13 cellular contexts compared by ENCODE assay signal in genomic region chr10:12699756-12700556, GRCh38.
DNase-seq lines count a peak whose midpoint lies in the region; ATAC-seq and TF ChIP-seq lines count a peak whose summit lies in the region.
"Had no signal": no experiment of that assay in that cellular context is flagged by ENCODE, and none has a peak within 500 bp of the region (broad histone marks: within the 10 kb centered on the region; RNA-seq: fewer than 3 reads in every experiment).

No MANE protein-coding gene starts in this region.

- H3K9me3 ChIP-seq in left ventricle myocardium inferior (replicated peaks): no peaks in the 10 kb centered on the region
- H3K9me3 ChIP-seq in muscle layer of duodenum (ENCODE audit: control insufficient read depth in 1 of 2, low read length in 2 of 2): no peaks in the 10 kb centered on the region
- no peaks in the 10 kb centered on the region for H3K9me3 ChIP-seq in tibial nerve

- H3K36me3 ChIP-seq in left ventricle myocardium inferior: no peaks in the 10 kb centered on the region
- no peaks in the 10 kb centered on the region for H3K36me3 ChIP-seq in muscle layer of duodenum (ENCODE audit: control insufficient read depth in 1 of 2, insufficient read depth in 2 of 2, low read length in 2 of 2)
- no peaks in the 10 kb centered on the region for H3K36me3 ChIP-seq in tibial nerve
- H3K36me3 ChIP-seq: neural progenitor cell had no signal

- H3K4me1 ChIP-seq in left ventricle myocardium inferior: peaks cover 13% of the 10 kb centered on the region
- H3K4me1 ChIP-seq in muscle layer of duodenum (ENCODE audit: control insufficient read depth in 1 of 2, insufficient read depth in 2 of 2, low read length in 2 of 2): no peaks in the 10 kb centered on the region
- H3K4me1 ChIP-seq in tibial nerve: peaks cover 0 to 17% (median 2%) of the 10 kb centered on the region in 4 donors
- H3K4me1 ChIP-seq: neural progenitor cell had no signal

- H3K4me3 ChIP-seq in left ventricle myocardium inferior (no peak overlapping the region), muscle layer of duodenum (ENCODE audit: low read depth in 1 of 2, low read length in 2 of 2) (no peak overlapping the region), tibial nerve (no peak overlapping the region)
- H3K4me3 ChIP-seq: neural progenitor cell had no signal

- H3K36me3 Mint-ChIP-seq in chondrocyte (ENCODE audit: low read depth): no peaks in the 10 kb centered on the region
- H3K36me3 Mint-ChIP-seq in CD14-positive monocyte: peaks cover 3% of the 10 kb centered on the region in 2 donors

- TF ChIP-seq CTCF in left ventricle myocardium inferior (IDR thresholded peaks at IDR 0.05; ENCODE audit: borderline replicate concordance) (no peak), chondrocyte (IDR thresholded peaks at IDR 0.05) (no peak), tibial nerve (IDR thresholded peaks at IDR 0.05) (no peak), CD14-positive monocyte (IDR thresholded peaks at IDR 0.05) (no peak)

- H3K27me3 ChIP-seq in left ventricle myocardium inferior (ENCODE audit: low read depth) (no peaks in the 10 kb centered on the region), muscle layer of duodenum (ENCODE audit: low read depth, low read length) (no peaks in the 10 kb centered on the region), tibial nerve (no peaks in the 10 kb centered on the region)
- H3K27me3 ChIP-seq: neural progenitor cell had no signal

- H3K4me1 Mint-ChIP-seq in chondrocyte (ENCODE audit: low read depth) (peaks cover 73% of the 10 kb centered on the region), CD14-positive monocyte (peaks cover 4% of the 10 kb centered on the region)
- H3K4me1 Mint-ChIP-seq: endodermal cell, neural progenitor cell had no signal

- ATAC-seq in left ventricle myocardium superior (no peak), GM21526 (IDR thresholded peaks at IDR 0.05; ENCODE audit: low FRiP score, unreplicated experiment) (no peak)

- no peak for DNase-seq in left ventricle myocardium inferior
- no peak for DNase-seq in left ventricle myocardium superior
- DNase-seq in chondrocyte (ENCODE audit: low spot score): no peak
- DNase-seq in tibial nerve (ENCODE audit: low spot score in 2 of 2): no peak
- DNase-seq in CD14-positive monocyte (ENCODE audit: low spot score): no peak
- no peak for DNase-seq in SKM-1 treated with dmso at 0.1 percent for 144 hours (lab: John Stamatoyannopoulos, UW; ENCODE audit: unreplicated experiment)
- DNase-seq: DMS153, endodermal cell, NCI-H2029 treated with DMSO at 0.1 percent for 48 hours, Right ventricle myocardium superior had no signal

- H3K27me3 Mint-ChIP-seq in chondrocyte (ENCODE audit: low read depth) (no peaks in the 10 kb centered on the region), CD14-positive monocyte (ENCODE audit: low read depth in 3 of 3) (no peaks in the 10 kb centered on the region)

- intact Hi-C loops in left ventricle myocardium inferior (cut with micrococcal nuclease): no loop called here
- intact Hi-C loops in left ventricle myocardium superior (cut with micrococcal nuclease): no loop called here
- intact Hi-C loops in CD14-positive monocyte (cut with micrococcal nuclease): no loop called here

- H3K4me3 Mint-ChIP-seq in chondrocyte (ENCODE audit: unreplicated experiment) (no peak overlapping the region), CD14-positive monocyte (no peak overlapping the region)
- H3K4me3 Mint-ChIP-seq: endodermal cell, neural progenitor cell had no signal

- WGBS in tibial nerve, 2 donors: 74 to 75% methylated on average over 9 of the region's 9 CpGs

- H3K9me3 Mint-ChIP-seq in chondrocyte (ENCODE audit: low read depth) (peaks cover 2% of the 10 kb centered on the region), CD14-positive monocyte (peaks cover 2 to 21% (median 17%) of the 10 kb centered on the region in 7 donors)
- H3K9me3 Mint-ChIP-seq: endodermal cell, neural progenitor cell had no signal

- no peak for TF ChIP-seq POLR2A in tibial nerve (IDR thresholded peaks at IDR 0.05)

- peak overlapping the region; percentile 91 for H3K27ac Mint-ChIP-seq in chondrocyte (ENCODE audit: unreplicated experiment)
- peak overlapping the region in 1 of 7 donors; percentile 70 for H3K27ac Mint-ChIP-seq in CD14-positive monocyte
- H3K27ac Mint-ChIP-seq: endodermal cell, neural progenitor cell had no signal

- H3K27ac ChIP-seq in left ventricle myocardium inferior (replicated peaks) (peak overlapping the region; percentile 57), muscle layer of duodenum (ENCODE audit: low read length) (peak overlapping the region; percentile 27), tibial nerve (peak overlapping the region in 3 of 4 donors; percentile 51 to 78 (median 72))
- H3K27ac ChIP-seq: neural progenitor cell had no signal

- no peak for TF ChIP-seq EP300 in tibial nerve (IDR thresholded peaks at IDR 0.05)
